In the genomic region with DNA sequence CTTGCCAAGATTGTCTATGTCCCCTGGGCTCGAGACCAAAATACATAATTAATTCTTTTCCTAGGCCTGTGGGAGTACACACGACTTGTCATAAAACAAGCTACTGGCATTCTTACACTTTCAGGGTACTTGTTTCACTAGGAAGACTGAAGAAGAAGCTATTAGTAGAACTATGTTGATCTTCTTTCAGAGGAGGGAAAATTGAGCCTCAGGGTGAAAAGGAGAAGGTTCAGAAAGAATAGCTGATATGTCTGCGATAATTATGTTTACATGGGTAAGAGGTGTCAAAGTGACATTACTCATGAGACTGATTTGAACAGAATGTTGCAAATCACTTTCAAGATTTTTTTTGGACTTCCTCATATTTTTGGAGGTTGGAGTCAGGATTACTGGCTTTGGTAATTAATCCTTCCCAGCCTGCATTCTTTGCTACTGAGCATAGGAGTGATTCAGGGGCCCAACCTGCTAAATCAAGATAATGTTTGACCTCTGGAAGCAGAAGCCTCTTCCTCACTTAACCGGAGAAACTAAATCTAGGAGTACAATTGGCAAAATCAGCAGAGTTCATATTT, we compare ENCODE assay signal across 13 cellular contexts.
DNase-seq lines count a peak whose midpoint lies in the region; ATAC-seq and TF ChIP-seq lines count a peak whose summit lies in the region.
"Had no signal": no experiment of that assay in that cellular context is flagged by ENCODE, and none has a peak within 500 bp of the region (broad histone marks: within the 10 kb centered on the region; RNA-seq: fewer than 3 reads in every experiment).

No MANE protein-coding gene starts in this region.

- no peaks in the 10 kb centered on the region for H3K36me3 ChIP-seq in Karpas-422 (ENCODE audit: insufficient read depth, low read length)
- H3K36me3 ChIP-seq: SJCRH30 had no signal

- no peak for ATAC-seq in GM19328 (IDR thresholded peaks at IDR 0.05; ENCODE audit: unreplicated experiment)
- ATAC-seq in activated CD4-positive, alpha-beta T cell treated with anti-CD3 and anti-CD28 coated beads for 36 hours, result no peak

- H4K20me1 ChIP-seq in Karpas-422 (ENCODE audit: insufficient read depth, low read depth, low read length), result no peaks in the 10 kb centered on the region

- no peaks in the 10 kb centered on the region for H3K4me1 ChIP-seq in Karpas-422 (ENCODE audit: low read length)
- H3K4me1 ChIP-seq: SJCRH30 had no signal

- H3K4me2 ChIP-seq in Karpas-422 (ENCODE audit: low read depth, low read length, poor library complexity, severe bottlenecking), result no peak overlapping the region
- H3K4me2 ChIP-seq: KMS-11 had no signal

- CTCF ChIA-PET in activated CD4-positive, alpha-beta T cell treated with anti-CD3 and anti-CD28 coated beads for 36 hours (lab: Charles Lee), result interaction anchor here (0.8 kb wide), 1 partner anchor 88 kb away, joined by 3 read pairs; no protein-coding TSS in a partner anchor

- no peaks in the 10 kb centered on the region for H3K79me2 ChIP-seq in Karpas-422 (ENCODE audit: low read length)

- POLR2A ChIA-PET in activated CD4-positive, alpha-beta T cell treated with anti-CD3 and anti-CD28 coated beads for 36 hours (lab: Charles Lee), result no interaction called here

- peaks cover 3% of the 10 kb centered on the region for H3K36me3 Mint-ChIP-seq in activated CD4-positive, alpha-beta T cell treated with anti-CD3 and anti-CD28 coated beads for 36 hours (ENCODE audit: low read depth)

- H3K4me3 ChIP-seq in AG10803 (ENCODE audit: low read length) (no peak overlapping the region), epithelial cell of proximal tubule (ENCODE audit: low read depth, low read length) (no peak overlapping the region), Karpas-422 (ENCODE audit: low read length) (no peak overlapping the region)
- H3K4me3 ChIP-seq: SJCRH30 had no signal

- no peaks in the 10 kb centered on the region for H3K27me3 Mint-ChIP-seq in activated CD4-positive, alpha-beta T cell treated with anti-CD3 and anti-CD28 coated beads for 36 hours

- DNase-seq in AG10803 (ENCODE audit: low read depth) (peak; percentile 80), NCI-H226 (peak; percentile 87), epithelial cell of proximal tubule (ENCODE audit: low read depth) (peak; percentile 22), non-pigmented ciliary epithelial cell (ENCODE audit: low read depth) (peak; percentile 55), Karpas-422 (no peak)
- DNase-seq in effector CD8-positive, alpha-beta T cell (lab: John Stamatoyannopoulos, UW), result no peak
- DNase-seq in activated CD4-positive, alpha-beta T cell treated with anti-CD3 and anti-CD28 coated beads for 36 hours, result no peak
- DNase-seq: activated CD4-positive, alpha-beta T cell treated with anti-CD3 and anti-CD28 coated beads for 4 hours; activated effector memory CD4-positive, alpha-beta T cell treated with Interleukin-2 at 50 U/mL for 16 hours; NCI-H345; SJCRH30 had no signal

- no peak overlapping the region for H3K4me3 Mint-ChIP-seq in activated CD4-positive, alpha-beta T cell treated with anti-CD3 and anti-CD28 coated beads for 36 hours

- no peaks in the 10 kb centered on the region for H3K4me1 Mint-ChIP-seq in activated CD4-positive, alpha-beta T cell treated with anti-CD3 and anti-CD28 coated beads for 36 hours

- no peaks in the 10 kb centered on the region for H3K9me3 ChIP-seq in Karpas-422 (ENCODE audit: low read length)
- H3K9me3 ChIP-seq: SJCRH30 had no signal

- no peak overlapping the region for H3K9ac ChIP-seq in Karpas-422 (ENCODE audit: low read length)
- H3K9ac ChIP-seq: KMS-11 had no signal

- no peak overlapping the region for H3K27ac ChIP-seq in Karpas-422 (ENCODE audit: low read length)
- H3K27ac ChIP-seq: KMS-11, SJCRH30 had no signal

- no peak overlapping the region for H3K27ac Mint-ChIP-seq in activated CD4-positive, alpha-beta T cell treated with anti-CD3 and anti-CD28 coated beads for 36 hours

- H3K27me3 ChIP-seq in Karpas-422 (ENCODE audit: low read length), result no peaks in the 10 kb centered on the region
- H3K27me3 ChIP-seq: SJCRH30 had no signal

- no peaks in the 10 kb centered on the region for H3K9me2 ChIP-seq in Karpas-422 (replicated peaks; ENCODE audit: insufficient read depth, low read length)

- no peak overlapping the region for H2AFZ ChIP-seq in Karpas-422 (ENCODE audit: low read length)

- intact Hi-C loops in activated CD4-positive, alpha-beta T cell treated with anti-CD3 and anti-CD28 coated beads for 36 hours (cut with DNase I, micrococcal nuclease), result no loop called here

- no peaks in the 10 kb centered on the region for H3K9me3 Mint-ChIP-seq in activated CD4-positive, alpha-beta T cell treated with anti-CD3 and anti-CD28 coated beads for 36 hours (ENCODE audit: low read depth)

- TF ChIP-seq CTCF in AG10803 (conservative IDR thresholded peaks at IDR 0.05; ENCODE audit: low read length) (no peak), epithelial cell of proximal tubule (conservative IDR thresholded peaks at IDR 0.05; ENCODE audit: low read depth, low read length) (no peak)

Comparison
In these comparisons a context has a peak if more than half of its experiments do, and no peak if none do; other contexts are left out.
1. DNase-seq: peak in AG10803 (single experiment), NCI-H226 (single experiment), epithelial cell of proximal tubule (single experiment) and non-pigmented ciliary epithelial cell (single experiment); none in effector CD8-positive, alpha-beta T cell (single experiment), Karpas-422 (single experiment) and activated CD4-positive, alpha-beta T cell treated with anti-CD3 and anti-CD28 coated beads for 36 hours (single experiment).